ENCODE assay signal across 2 cellular contexts in genomic region chr16:22973451-22973991, GRCh38.
A peak's percentile ranks its signal among the peaks of the same experiment; 100 is the strongest.
TF ChIP-seq lines count a peak whose summit lies in the region.

No MANE protein-coding gene starts in this region.

TF ChIP-seq in HepG2, 621 proteins besides CTCF, POLR2A, EP300 and RAD21:
- TF ChIP-seq RFX5 (IDR thresholded peaks at IDR 0.05; ENCODE audit: low read depth, low read length) = peak; percentile 62; the same call in 1 of the 2 replicates
- no peak for TF ChIP-seq MIER3 (CRISPR knock-in tag; IDR thresholded peaks at IDR 0.05; ENCODE audit: borderline replicate concordance)

TF ChIP-seq in H1, 55 proteins besides CTCF, POLR2A, EP300 and RAD21:
- TF ChIP-seq CEBPB (IDR thresholded peaks at IDR 0.05; ENCODE audit: low read depth, low read length) (no peak), SIN3A (conservative IDR thresholded peaks at IDR 0.05 in 1 of 2, IDR thresholded peaks at IDR 0.05 in 1 of 2; ENCODE audit: low read depth in 1 of 2, low read length in 2 of 2) (no peak), JUN (IDR thresholded peaks at IDR 0.05; ENCODE audit: low read depth, low read length) (no peak)
TF ChIP-seq in H1: peak in this region for 0.
